ENCODE assay signal across 29 cellular contexts in the genomic region with DNA sequence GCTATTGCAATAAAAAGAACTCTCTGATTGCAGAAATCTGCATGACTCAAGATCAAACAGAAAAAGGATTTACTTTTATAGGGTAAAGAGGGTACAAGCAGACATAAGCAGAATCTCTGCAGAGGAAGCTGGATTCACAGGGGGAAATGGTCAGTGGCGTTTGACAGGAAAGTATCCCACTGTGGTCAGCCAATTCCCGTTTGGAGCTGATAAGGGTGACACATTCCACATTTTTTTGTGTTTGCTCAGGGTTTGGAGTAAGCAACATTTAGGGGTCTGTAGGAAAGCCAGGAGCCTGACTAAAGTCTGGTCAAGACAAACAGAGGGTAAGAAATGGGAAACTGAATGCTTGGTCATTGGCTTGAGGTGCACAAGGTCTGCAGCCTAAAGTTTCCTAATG. TPM values are rescaled to one million over a fixed set of nuclear protein-coding genes. Genes with fewer than 3 reads are reported as not detected.
"Had no signal": no experiment of that assay in that cellular context is flagged by ENCODE, and none has a peak within 500 bp of the region (broad histone marks: within the 10 kb centered on the region; RNA-seq: fewer than 3 reads in every experiment).

No MANE protein-coding gene starts in this region.

- H3K27ac Mint-ChIP-seq: activated CD4-positive, alpha-beta memory T cell treated with anti-CD3 and anti-CD28 coated beads for 36 hours; activated CD4-positive, alpha-beta T cell treated with anti-CD3 and anti-CD28 coated beads for 36 hours; activated naive CD4-positive, alpha-beta T cell treated with anti-CD3 and anti-CD28 coated beads, Interleukin-2, amount 50 U/mL, for 72 hours; activated T-helper 1 cell treated with anti-CD3 and anti-CD28 coated beads, Interleukin-12 subunit alpha, Interleukin-12 subunit beta, Interleukin-2, Interleukin-4 antibody, amounts not matched to agents 30 ng/mL and 10 ng/mL and 1 ng/mL, durations not matched to agents 14 hours and 24 hours and 36 hours; brain; stimulated activated effector memory CD8-positive, alpha-beta T cell treated with anti-CD3 and anti-CD28 coated beads, Interleukin-12 subunit alpha, Interleukin-12 subunit beta, amount 100 ng/mL, for 72 hours; T-helper 2 cell treated with Interferon-gamma antibody and Interleukin-4, amounts not matched to agents 5 μg/mL and 100 μg/mL, for 36 hours; type B pancreatic cell; WTC11 had no signal

- DNase-seq: activated CD4-positive, alpha-beta memory T cell treated with anti-CD3 and anti-CD28 coated beads for 36 hours; activated CD4-positive, alpha-beta T cell treated with anti-CD3 and anti-CD28 coated beads for 36 hours; activated gamma-delta T cell treated with Interleukin-2 at 50 U/mL for 16 hours; activated T-cell treated with anti-CD3 and anti-CD28 coated beads for 4 hours; amniotic stem cell; central memory CD4-positive, alpha-beta T cell; colonic mucosa; esophagus squamous epithelium; foreskin keratinocyte; left colon; psoas muscle; right cardiac atrium; small intestine; stimulated activated CD4-positive, alpha-beta T cell treated with anti-CD3 and anti-CD28 coated beads, Interleukin-4, amount 100 ng/mL, for 24 hours; stomach had no signal

- H3K27me3 ChIP-seq: colonic mucosa, esophagus squamous epithelium, foreskin keratinocyte, hepatocyte, stomach had no signal

- H3K36me3 Mint-ChIP-seq: activated CD4-positive, alpha-beta memory T cell treated with anti-CD3 and anti-CD28 coated beads for 36 hours; activated naive CD4-positive, alpha-beta T cell treated with anti-CD3 and anti-CD28 coated beads, Interleukin-2, amount 50 U/mL, for 72 hours; brain; stimulated activated effector memory CD8-positive, alpha-beta T cell treated with anti-CD3 and anti-CD28 coated beads, Interleukin-12 subunit alpha, Interleukin-12 subunit beta, amount 100 ng/mL, for 72 hours; type B pancreatic cell; WTC11 had no signal

- H3K9me3 ChIP-seq: colonic mucosa, esophagus squamous epithelium, psoas muscle, stomach had no signal

- H3K4me1 Mint-ChIP-seq: activated CD4-positive, alpha-beta T cell treated with anti-CD3 and anti-CD28 coated beads for 36 hours; brain; stimulated activated effector memory CD8-positive, alpha-beta T cell treated with anti-CD3 and anti-CD28 coated beads, Interleukin-12 subunit alpha, Interleukin-12 subunit beta, amount 100 ng/mL, for 72 hours; WTC11 had no signal

- H2AFZ ChIP-seq: hepatocyte had no signal

- ATAC-seq: activated CD4-positive, alpha-beta T cell treated with anti-CD3 and anti-CD28 coated beads for 36 hours; activated naive CD4-positive, alpha-beta T cell treated with anti-CD3 and anti-CD28 coated beads, Interleukin-2, amount 50 U/mL, for 72 hours; foreskin keratinocyte; left colon; psoas muscle; right cardiac atrium; stimulated activated effector memory CD8-positive, alpha-beta T cell treated with anti-CD3 and anti-CD28 coated beads, Interleukin-12 subunit alpha, Interleukin-12 subunit beta, amount 100 ng/mL, for 72 hours; WTC11 had no signal

- H3K4me3 Mint-ChIP-seq: activated CD4-positive, alpha-beta memory T cell treated with anti-CD3 and anti-CD28 coated beads for 36 hours; activated CD4-positive, alpha-beta T cell treated with anti-CD3 and anti-CD28 coated beads for 36 hours; activated T-helper 1 cell treated with anti-CD3 and anti-CD28 coated beads, Interleukin-12 subunit alpha, Interleukin-12 subunit beta, Interleukin-2, Interleukin-4 antibody, amounts not matched to agents 30 ng/mL and 10 ng/mL and 1 ng/mL, durations not matched to agents 14 hours and 24 hours and 36 hours; brain; stimulated activated effector memory CD8-positive, alpha-beta T cell treated with anti-CD3 and anti-CD28 coated beads, Interleukin-12 subunit alpha, Interleukin-12 subunit beta, amount 100 ng/mL, for 72 hours; T-helper 2 cell treated with Interferon-gamma antibody and Interleukin-4, amounts not matched to agents 5 μg/mL and 100 μg/mL, for 36 hours; type B pancreatic cell; WTC11 had no signal

- H3K27me3 Mint-ChIP-seq: brain, type B pancreatic cell had no signal

- H3K36me3 ChIP-seq: colonic mucosa, esophagus squamous epithelium, stomach had no signal

- H3K4me1 ChIP-seq: colonic mucosa, esophagus squamous epithelium, foreskin keratinocyte, psoas muscle, stomach had no signal

- H3K27ac ChIP-seq: colonic mucosa, esophagus squamous epithelium, foreskin keratinocyte, hepatocyte, psoas muscle, stomach had no signal

- H3K79me2 ChIP-seq: hepatocyte had no signal

- H3K9me3 Mint-ChIP-seq: activated CD4-positive, alpha-beta memory T cell treated with anti-CD3 and anti-CD28 coated beads for 36 hours; activated naive CD4-positive, alpha-beta T cell treated with anti-CD3 and anti-CD28 coated beads, Interleukin-2, amount 50 U/mL, for 72 hours; activated T-helper 1 cell treated with anti-CD3 and anti-CD28 coated beads, Interleukin-12 subunit alpha, Interleukin-12 subunit beta, Interleukin-2, Interleukin-4 antibody, amounts not matched to agents 30 ng/mL and 10 ng/mL and 1 ng/mL, durations not matched to agents 14 hours and 24 hours and 36 hours; brain; stimulated activated effector memory CD8-positive, alpha-beta T cell treated with anti-CD3 and anti-CD28 coated beads, Interleukin-12 subunit alpha, Interleukin-12 subunit beta, amount 100 ng/mL, for 72 hours; T-helper 2 cell treated with Interferon-gamma antibody and Interleukin-4, amounts not matched to agents 5 μg/mL and 100 μg/mL, for 36 hours; type B pancreatic cell; WTC11 had no signal

- H3K4me2 ChIP-seq: hepatocyte had no signal

- H3K4me3 ChIP-seq: colonic mucosa, esophagus squamous epithelium, hepatocyte, lung, psoas muscle, stomach had no signal

RNA-seq across cellular contexts. Expression of a gene that starts 23.9 kb away (rescaled TPM):
- total RNA-seq: activated CD4-positive, alpha-beta memory T cell treated with anti-CD3 and anti-CD28 coated beads for 36 hours; activated CD4-positive, alpha-beta T cell treated with anti-CD3 and anti-CD28 coated beads for 36 hours; activated naive CD4-positive, alpha-beta T cell treated with anti-CD3 and anti-CD28 coated beads, Interleukin-2, amount 50 U/mL, for 72 hours; activated T-helper 1 cell treated with anti-CD3 and anti-CD28 coated beads, Interleukin-12 subunit alpha, Interleukin-12 subunit beta, Interleukin-2, Interleukin-4 antibody, amounts not matched to agents 30 ng/mL and 10 ng/mL and 1 ng/mL, durations not matched to agents 14 hours and 24 hours and 36 hours; colonic mucosa; esophagus squamous epithelium; foreskin keratinocyte; hepatocyte; left colon; lung; mononuclear cell; omental fat pad; psoas muscle; right cardiac atrium; SK-MEL-5; stomach; temporal lobe; WTC11 had no signal
- polyA plus RNA-seq: foreskin keratinocyte, hepatocyte, lung, neural cell, psoas muscle, right cardiac atrium, small intestine, stomach had no signal

RNA-seq across cellular contexts. Expression of a gene that starts 25.4 kb away (rescaled TPM):
- total RNA-seq: activated CD4-positive, alpha-beta memory T cell treated with anti-CD3 and anti-CD28 coated beads for 36 hours; activated CD4-positive, alpha-beta T cell treated with anti-CD3 and anti-CD28 coated beads for 36 hours; activated naive CD4-positive, alpha-beta T cell treated with anti-CD3 and anti-CD28 coated beads, Interleukin-2, amount 50 U/mL, for 72 hours; activated T-helper 1 cell treated with anti-CD3 and anti-CD28 coated beads, Interleukin-12 subunit alpha, Interleukin-12 subunit beta, Interleukin-2, Interleukin-4 antibody, amounts not matched to agents 30 ng/mL and 10 ng/mL and 1 ng/mL, durations not matched to agents 14 hours and 24 hours and 36 hours; colonic mucosa; esophagus squamous epithelium; foreskin keratinocyte; hepatocyte; left colon; lung; mononuclear cell; psoas muscle; right cardiac atrium; SK-MEL-5; stomach; temporal lobe; WTC11 had no signal
- polyA plus RNA-seq: foreskin keratinocyte, hepatocyte, lung, neural cell, psoas muscle, right cardiac atrium, small intestine, stomach had no signal

RNA-seq across cellular contexts. Expression of a gene that starts 28.1 kb away (rescaled TPM):
- total RNA-seq: activated CD4-positive, alpha-beta memory T cell treated with anti-CD3 and anti-CD28 coated beads for 36 hours; activated CD4-positive, alpha-beta T cell treated with anti-CD3 and anti-CD28 coated beads for 36 hours; activated naive CD4-positive, alpha-beta T cell treated with anti-CD3 and anti-CD28 coated beads, Interleukin-2, amount 50 U/mL, for 72 hours; activated T-helper 1 cell treated with anti-CD3 and anti-CD28 coated beads, Interleukin-12 subunit alpha, Interleukin-12 subunit beta, Interleukin-2, Interleukin-4 antibody, amounts not matched to agents 30 ng/mL and 10 ng/mL and 1 ng/mL, durations not matched to agents 14 hours and 24 hours and 36 hours; colonic mucosa; esophagus squamous epithelium; foreskin keratinocyte; hepatocyte; left colon; lung; mononuclear cell; omental fat pad; psoas muscle; right cardiac atrium; SK-MEL-5; stomach; temporal lobe; WTC11 had no signal
- polyA plus RNA-seq: foreskin keratinocyte, hepatocyte, lung, neural cell, psoas muscle, right cardiac atrium, small intestine, stomach had no signal

RNA-seq across cellular contexts. Expression of a gene that starts 44.0 kb away (rescaled TPM):
- total RNA-seq: activated CD4-positive, alpha-beta memory T cell treated with anti-CD3 and anti-CD28 coated beads for 36 hours; activated CD4-positive, alpha-beta T cell treated with anti-CD3 and anti-CD28 coated beads for 36 hours; activated naive CD4-positive, alpha-beta T cell treated with anti-CD3 and anti-CD28 coated beads, Interleukin-2, amount 50 U/mL, for 72 hours; activated T-helper 1 cell treated with anti-CD3 and anti-CD28 coated beads, Interleukin-12 subunit alpha, Interleukin-12 subunit beta, Interleukin-2, Interleukin-4 antibody, amounts not matched to agents 30 ng/mL and 10 ng/mL and 1 ng/mL, durations not matched to agents 14 hours and 24 hours and 36 hours; colonic mucosa; esophagus squamous epithelium; foreskin keratinocyte; hepatocyte; left colon; lung; mononuclear cell; omental fat pad; psoas muscle; right cardiac atrium; SK-MEL-5; stomach; temporal lobe; WTC11 had no signal
- polyA plus RNA-seq: foreskin keratinocyte, hepatocyte, lung, neural cell, psoas muscle, right cardiac atrium, small intestine, stomach had no signal
